In genomic region chr10:61992683-61993629, GRCh38 we compare ENCODE assay signal across 8 cellular contexts.
DNase-seq lines count a peak whose midpoint lies in the region; ATAC-seq and TF ChIP-seq lines count a peak whose summit lies in the region.

No MANE protein-coding gene starts in this region.

- H3K9me3 ChIP-seq in ascending aorta = no peaks in the 10 kb centered on the region

- H3K36me3 ChIP-seq in ascending aorta = no peaks in the 10 kb centered on the region

- H3K27ac ChIP-seq in RWPE1 (no peak overlapping the region), ascending aorta (peak overlapping the region; percentile 73 to 87)

- CTCF ChIA-PET in RWPE1 (lab: Yijun Ruan, JAX) = interaction anchor here (0.6 to 2.0 kb wide), 3 partner anchors 96 to 853 kb away, joined by 3 to 13 read pairs (median 6); no protein-coding TSS in a partner anchor

- H3K27me3 ChIP-seq in ascending aorta = no peaks in the 10 kb centered on the region

- peak overlapping the region; percentile 34 to 40 for H3K4me3 ChIP-seq in ascending aorta

- intact Hi-C loops in ascending aorta (cut with DNase I) = loop anchor here (2.0 to 10.0 kb wide), 6 partner anchors 26 to 158 kb away; no protein-coding TSS in a partner anchor

- H3K4me1 ChIP-seq in ascending aorta = peaks cover 3 to 54% of the 10 kb centered on the region in 2 donors

- ATAC-seq in HG02852 (IDR thresholded peaks at IDR 0.05; ENCODE audit: unreplicated experiment) = peak; percentile 27
- peak; percentile 64 for ATAC-seq in left lobe of liver

- TF ChIP-seq CTCF in RWPE1 (conservative IDR thresholded peaks at IDR 0.05; ENCODE audit: low read depth) (no peak), ascending aorta (IDR thresholded peaks at IDR 0.05) (no peak)

- POLR2A ChIA-PET in RWPE1 (lab: Yijun Ruan, JAX; ENCODE audit: low non-redundant PET) = no interaction called here

- peak; percentile 75 for DNase-seq in ELR (ENCODE audit: low read depth)
- peak; percentile 71 for DNase-seq in RWPE1 (ENCODE audit: low spot score)
- peak; percentile 48 to 88 for DNase-seq in ascending aorta (ENCODE audit: low spot score in 2 of 2)
- no peak for DNase-seq in left lobe of liver (ENCODE audit: low spot score)
- DNase-seq in stimulated activated CD8-positive, alpha-beta memory T cell treated with anti-CD3 and anti-CD28 coated beads, Interleukin-7, amount 100 ng/mL, for 4 hours (ENCODE audit: low read depth in 2 of 2) = peak; percentile 36 to 55
- no peak for DNase-seq in RPMI8226
- DNase-seq in GF-D8 (lab: John Stamatoyannopoulos, UW) = no peak

Comparison
In these comparisons a context has a peak if more than half of its experiments do, and no peak if none do; other contexts are left out.
1. DNase-seq: peak in ELR (single experiment), RWPE1 (single experiment), ascending aorta (2 of 2) and stimulated activated CD8-positive, alpha-beta memory T cell treated with anti-CD3 and anti-CD28 coated beads, Interleukin-7, amount 100 ng/mL, for 4 hours (2 of 2); none in left lobe of liver (single experiment), RPMI8226 (single experiment) and GF-D8 (single experiment).